In genomic region chr5:143542798-143543144, GRCh38 we compare ENCODE assay signal across 18 cellular contexts.
DNase-seq lines count a peak whose midpoint lies in the region; ATAC-seq, FAIRE-seq and TF ChIP-seq lines count a peak whose summit lies in the region.
"Had no signal": no experiment of that assay in that cellular context is flagged by ENCODE, and none has a peak within 500 bp of the region (broad histone marks: within the 10 kb centered on the region; RNA-seq: fewer than 3 reads in every experiment).

No MANE protein-coding gene starts in this region.

- no peak overlapping the region for H3K18ac ChIP-seq in mesendoderm (ENCODE audit: low read length)

- H3K4me1 ChIP-seq in heart left ventricle (peaks cover 0 to 19% (median 7%) of the 10 kb centered on the region in 12 donors), astrocyte (ENCODE audit: insufficient read depth, low read length) (peaks cover 17% of the 10 kb centered on the region), mesendoderm (ENCODE audit: control insufficient read depth, low read depth, low read length) (peaks cover 3% of the 10 kb centered on the region)

- peak in 3 of 4 donors; percentile 41 to 44 (median 43) for ATAC-seq in heart left ventricle
- no peak for ATAC-seq in GM21723 (IDR thresholded peaks at IDR 0.05; ENCODE audit: unreplicated experiment)
- no peak for ATAC-seq in GM18519 (IDR thresholded peaks at IDR 0.05; ENCODE audit: low FRiP score, unreplicated experiment)
- ATAC-seq: K562 had no signal

- H3K79me2 ChIP-seq in astrocyte (ENCODE audit: insufficient read depth, low read length): no peaks in the 10 kb centered on the region
- H3K79me2 ChIP-seq in mesendoderm (ENCODE audit: control insufficient read depth, insufficient read depth, low read length): no peaks in the 10 kb centered on the region

- no peak overlapping the region for H2AFZ ChIP-seq in astrocyte (ENCODE audit: low read depth, low read length)

- H3K27me3 ChIP-seq in heart left ventricle (no peaks in the 10 kb centered on the region), astrocyte (ENCODE audit: insufficient read depth, low read length) (no peaks in the 10 kb centered on the region), mesendoderm (ENCODE audit: insufficient read depth, low read length, poor library complexity) (no peaks in the 10 kb centered on the region)

- no peaks in the 10 kb centered on the region for H3K27me3 Mint-ChIP-seq in astrocyte (ENCODE audit: low read depth, unreplicated experiment)

- WGBS in heart left ventricle, 4 donors: 34 to 45% (median 43%) methylated on average over 3 of the region's 3 CpGs
- WGBS in mesendoderm (ENCODE audit: extremely low coverage, insufficient coverage, low lambda C conversion rate): no CpG with 5 or more reads among the region's 3 CpGs

- TF ChIP-seq CTCF in heart left ventricle (IDR thresholded peaks at IDR 0.05): no peak
- TF ChIP-seq CTCF in astrocyte (IDR thresholded peaks at IDR 0.05; ENCODE audit: insufficient read depth, low read depth, low read length): no peak
- TF ChIP-seq CTCF in GM10266 (IDR thresholded peaks at IDR 0.05; ENCODE audit: control insufficient read depth, insufficient read depth, low read depth, missing control alignments): no peak

- DNase-seq in heart left ventricle: no peak
- no peak for DNase-seq in cardiac septum (ENCODE audit: low spot score)
- DNase-seq in astrocyte (ENCODE audit: low read depth): peak; percentile 71
- peak; percentile 14 for DNase-seq in mesendoderm
- DNase-seq in GM10266 (ENCODE audit: extremely low spot score): no peak
- no peak for DNase-seq in OCI-M1 (lab: John Stamatoyannopoulos, UW)
- DNase-seq: C1 segment of cervical spinal cord, HCEC 1CT, NCI-H1436 treated with DMSO at 0.1 percent for 48 hours, NCI-H2081 treated with DMSO at 0.1 percent for 48 hours, NCI-H345, NCI-H748 treated with DMSO at 0.1 percent for 48 hours, SIG-M5 had no signal

- no peaks in the 10 kb centered on the region for H3K79me1 ChIP-seq in mesendoderm (ENCODE audit: low read length)

- intact Hi-C loops in heart left ventricle (cut with DNase I): no loop called here
- intact Hi-C loops in cardiac septum (cut with DNase I): loop anchor here (5.0 kb wide), 1 partner anchor 45 kb away; no protein-coding TSS in a partner anchor

- peaks cover 19% of the 10 kb centered on the region for H3K4me1 Mint-ChIP-seq in astrocyte (ENCODE audit: low read depth, unreplicated experiment)

- no peak overlapping the region for H3K27ac Mint-ChIP-seq in astrocyte (ENCODE audit: unreplicated experiment)

- no peaks in the 10 kb centered on the region for H3K36me3 ChIP-seq in heart left ventricle
- no peaks in the 10 kb centered on the region for H3K36me3 ChIP-seq in astrocyte (ENCODE audit: insufficient read depth, low read length)
- H3K36me3 ChIP-seq in mesendoderm (ENCODE audit: control insufficient read depth, insufficient read depth, low read length): no peaks in the 10 kb centered on the region

- no peaks in the 10 kb centered on the region for H4K20me1 ChIP-seq in astrocyte (ENCODE audit: insufficient read depth, low read length)

- no peak overlapping the region for H3K9ac ChIP-seq in astrocyte (ENCODE audit: low read length)
- no peak overlapping the region for H3K9ac ChIP-seq in mesendoderm (ENCODE audit: low read length)

- H3K36me3 Mint-ChIP-seq in astrocyte (ENCODE audit: low read depth, unreplicated experiment): no peaks in the 10 kb centered on the region

- H3K4me3 ChIP-seq in heart left ventricle: no peak overlapping the region
- no peak overlapping the region for H3K4me3 ChIP-seq in astrocyte (ENCODE audit: insufficient read depth, low read depth, low read length)
- H3K4me3 ChIP-seq in mesendoderm (ENCODE audit: low read length): no peak overlapping the region
- H3K4me3 ChIP-seq: K562 had no signal

- no peak for TF ChIP-seq POLR2A in heart left ventricle (IDR thresholded peaks at IDR 0.05)

- no peak overlapping the region for H3K4me3 Mint-ChIP-seq in astrocyte (ENCODE audit: unreplicated experiment)

- no peak overlapping the region for H3K4ac ChIP-seq in mesendoderm (ENCODE audit: low read depth, low read length)

- no peak overlapping the region for H2AK5ac ChIP-seq in mesendoderm (ENCODE audit: low read length)

- no peak overlapping the region for H4K8ac ChIP-seq in mesendoderm (ENCODE audit: low read depth, low read length)

- no peak overlapping the region for H4K5ac ChIP-seq in mesendoderm (ENCODE audit: low read length)

- H2BK120ac ChIP-seq in mesendoderm (ENCODE audit: low read depth, low read length): no peak overlapping the region

- FAIRE-seq in astrocyte (lab: Jason Lieb, UNC): no peak
- FAIRE-seq: HTR-8/SVneo, K562, RCC 7860 had no signal

- no peak overlapping the region for H3K4me2 ChIP-seq in astrocyte (ENCODE audit: low read length)
- no peak overlapping the region for H3K4me2 ChIP-seq in mesendoderm (ENCODE audit: low read length)

- H3K9me3 ChIP-seq in heart left ventricle: peaks cover 0 to 29% (median 9%) of the 10 kb centered on the region in 12 donors
- no peaks in the 10 kb centered on the region for H3K9me3 ChIP-seq in astrocyte (ENCODE audit: insufficient read depth, low read depth, low read length)

- H2BK15ac ChIP-seq in mesendoderm (replicated peaks; ENCODE audit: low read depth): no peak overlapping the region

- no peak overlapping the region for H2BK5ac ChIP-seq in mesendoderm (ENCODE audit: low read length)

- H3K56ac ChIP-seq in mesendoderm (ENCODE audit: low read length): no peak overlapping the region

- H3K23ac ChIP-seq in mesendoderm (ENCODE audit: low read length): no peak overlapping the region

- H3K27ac ChIP-seq in heart left ventricle (peak overlapping the region in 3 of 12 donors; percentile 8 to 14 (median 13)), astrocyte (ENCODE audit: low read depth, low read length) (peak overlapping the region; percentile 1), mesendoderm (ENCODE audit: low read depth, low read length) (no peak overlapping the region)

- peaks cover 6% of the 10 kb centered on the region for H3K9me3 Mint-ChIP-seq in astrocyte (ENCODE audit: unreplicated experiment)

Comparison
In these comparisons a context has a peak if more than half of its experiments do, and no peak if none do; other contexts are left out.
1. ATAC-seq: peak in heart left ventricle (3 of 4); none in GM21723 (single experiment) and GM18519 (single experiment).
2. DNase-seq: peak in astrocyte (single experiment) and mesendoderm (single experiment); none in heart left ventricle (0 of 5), cardiac septum (single experiment), GM10266 (single experiment) and OCI-M1 (single experiment).